8 cellular contexts compared by ENCODE assay signal in genomic region chr19:3459322-3459881, GRCh38. TPM values are rescaled to one million over a fixed set of nuclear protein-coding genes. Genes with fewer than 3 reads are reported as not detected.
DNase-seq lines count a peak whose midpoint lies in the region; ATAC-seq and TF ChIP-seq lines count a peak whose summit lies in the region.

No MANE protein-coding gene starts in this region.

- peaks cover 0 to 40% (median 35%) of the 10 kb centered on the region in 5 donors for H3K4me1 ChIP-seq in subcutaneous abdominal adipose tissue (ENCODE audit: control insufficient read depth in 5 of 5, insufficient read depth in 5 of 5, low read length in 5 of 5)

- peak overlapping the region in 1 of 5 donors; percentile 18 for H3K4me3 ChIP-seq in subcutaneous abdominal adipose tissue (ENCODE audit: low read depth in 1 of 5, low read length in 5 of 5)

- H3K27me3 ChIP-seq in subcutaneous abdominal adipose tissue (ENCODE audit: control insufficient read depth in 5 of 5, insufficient read depth in 4 of 5, low read length in 5 of 5) = no peaks in the 10 kb centered on the region

- peaks cover 0 to 52% (median 35%) of the 10 kb centered on the region in 5 donors for H3K36me3 ChIP-seq in subcutaneous abdominal adipose tissue (ENCODE audit: control insufficient read depth in 5 of 5, insufficient read depth in 5 of 5, low read length in 5 of 5)

- DNase-seq in cerebellum (ENCODE audit: low spot score) = peak; percentile 36
- peak; percentile 92 for DNase-seq in kidney glomerular epithelial cell (lab: John Stamatoyannopoulos, UW)
- DNase-seq in NCI-H2227 treated with DMSO at 0.1 percent for 48 hours (lab: John Stamatoyannopoulos, UW) = no peak
- no peak for DNase-seq in NCI-H1417 treated with DMSO at 0.1 percent for 48 hours (lab: John Stamatoyannopoulos, UW)
- no peak for DNase-seq in GDM1 (lab: John Stamatoyannopoulos, UW)

- no peaks in the 10 kb centered on the region for H3K9me3 ChIP-seq in subcutaneous abdominal adipose tissue (ENCODE audit: control insufficient read depth in 5 of 5, low read length in 5 of 5)

- no peak for ATAC-seq in GM21381 (IDR thresholded peaks at IDR 0.05; ENCODE audit: unreplicated experiment)

- no peak for TF ChIP-seq RAD21 in Ishikawa (IDR thresholded peaks at IDR 0.05; ENCODE audit: low read depth)

- no peak for TF ChIP-seq EP300 in Ishikawa (IDR thresholded peaks at IDR 0.05; ENCODE audit: borderline replicate concordance)

- H3K9ac ChIP-seq in subcutaneous abdominal adipose tissue (ENCODE audit: low read length in 5 of 5) = peak overlapping the region in 3 of 5 donors; percentile 11 to 59 (median 30)

- H3K27ac ChIP-seq in subcutaneous abdominal adipose tissue (ENCODE audit: low read depth, low read length) = peak overlapping the region; percentile 74

TF ChIP-seq in Ishikawa, 13 proteins besides CTCF, POLR2A, EP300 and RAD21:
- TF ChIP-seq NFIC (IDR thresholded peaks at IDR 0.05) = peak; percentile 27; the same call in 1 of the 2 replicates
- TF ChIP-seq TCF12 (IDR thresholded peaks at IDR 0.05; ENCODE audit: low read depth) = no peak
- no peak for TF ChIP-seq TEAD4 (IDR thresholded peaks at IDR 0.05)

RNA-seq across cellular contexts. Expression of gene SMIM24, which starts 20.9 kb away (rescaled TPM):
- total RNA-seq in cerebellum = 0.27 TPM

RNA-seq across cellular contexts. Expression of gene SMIM44, which starts 23.8 kb away (rescaled TPM):
- total RNA-seq in cerebellum = not detected

RNA-seq across cellular contexts. Expression of gene DOHH, which starts 41.1 kb away (rescaled TPM):
- 4.8 TPM for total RNA-seq in cerebellum

RNA-seq across cellular contexts. Expression of gene FZR1, which starts 46.7 kb away (rescaled TPM):
- total RNA-seq in cerebellum = 43.2 TPM

Comparison
In these comparisons a context has a peak if more than half of its experiments do, and no peak if none do; other contexts are left out.
1. DNase-seq: peak in cerebellum (single experiment) and kidney glomerular epithelial cell (single experiment); none in NCI-H2227 treated with DMSO at 0.1 percent for 48 hours (single experiment), NCI-H1417 treated with DMSO at 0.1 percent for 48 hours (single experiment) and GDM1 (single experiment).